ENCODE assay signal across 21 cellular contexts in the genomic region with DNA sequence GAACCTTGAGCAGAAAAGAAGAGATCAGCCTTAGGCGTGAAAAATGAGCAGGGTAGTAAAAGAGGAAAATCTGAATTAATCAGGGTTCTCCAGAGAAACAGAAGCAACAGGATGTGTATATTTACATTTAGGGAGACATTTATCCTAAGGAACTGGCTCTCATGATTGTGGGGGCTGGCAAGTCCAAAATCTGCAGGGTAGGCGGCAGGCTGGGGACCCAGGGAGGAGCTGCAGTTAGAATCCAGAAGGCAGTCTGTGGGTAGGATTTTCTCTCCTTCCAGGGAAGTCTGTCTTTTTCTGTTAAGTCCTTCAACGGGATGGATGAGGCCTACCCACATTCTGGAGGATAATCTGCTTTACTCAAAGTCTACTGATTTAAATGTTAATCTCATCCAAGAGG.
DNase-seq lines count a peak whose midpoint lies in the region; ATAC-seq, FAIRE-seq and TF ChIP-seq lines count a peak whose summit lies in the region.
"Had no signal": no experiment of that assay in that cellular context is flagged by ENCODE, and none has a peak within 500 bp of the region (broad histone marks: within the 10 kb centered on the region; RNA-seq: fewer than 3 reads in every experiment).

No MANE protein-coding gene starts in this region.

- no peak overlapping the region for H2AFZ ChIP-seq in HepG2 (ENCODE audit: low read length)
- H2AFZ ChIP-seq: GM23338 had no signal

- ATAC-seq in HepG2: no peak
- no peak for ATAC-seq in right lobe of liver
- ATAC-seq: GM23338, HCT116 had no signal

- H3K79me2 ChIP-seq in HepG2 (ENCODE audit: insufficient read depth, low read length): no peaks in the 10 kb centered on the region

- H3K27me3 ChIP-seq in HepG2 (ENCODE audit: control insufficient read depth in 1 of 2, insufficient read depth in 2 of 2, low read length in 2 of 2): no peaks in the 10 kb centered on the region; a peak in 1 of 5 replicates
- no peaks in the 10 kb centered on the region for H3K27me3 ChIP-seq in right lobe of liver
- H3K27me3 ChIP-seq in tibial artery: no peaks in the 10 kb centered on the region

- H3K4me1 ChIP-seq in HepG2 (ENCODE audit: insufficient read depth, low read length) (0 out of 2 replicates have a peak, but pooled peaks cover 6% of the 10 kb centered on the region), right lobe of liver (peaks cover 0 to 1% (median 0%) of the 10 kb centered on the region in 4 donors), tibial artery (peaks cover 0 to 52% (median 24%) of the 10 kb centered on the region in 4 donors)
- H3K4me1 ChIP-seq: Caco-2 had no signal

- BruUV-seq in HepG2 (replicated peaks; lab: Mats Ljungman, UMichigan): no TSS peak

- no peak overlapping the region for H3K9ac ChIP-seq in HepG2 (ENCODE audit: insufficient read depth, low read depth, low read length)

- H3K27me3 Mint-ChIP-seq in nephron (ENCODE audit: low read depth): no peaks in the 10 kb centered on the region

- H3K27ac Mint-ChIP-seq in nephron: peak overlapping the region in 2 of 3 experiments; percentile 5 to 84
- H3K27ac Mint-ChIP-seq: CD4-positive, alpha-beta T cell; GM23338; HFFc6; IgD-negative memory B cell had no signal

- peaks cover 5% of the 10 kb centered on the region for H3K9me3 Mint-ChIP-seq in nephron
- H3K9me3 Mint-ChIP-seq: CD4-positive, alpha-beta T cell had no signal

- no peak for TF ChIP-seq CTCF in HepG2 (CRISPR knock-in tag; IDR thresholded peaks at IDR 0.05)
- no peak for TF ChIP-seq CTCF in right lobe of liver (IDR thresholded peaks at IDR 0.05)
- TF ChIP-seq CTCF in nephron (IDR thresholded peaks at IDR 0.05; ENCODE audit: unreplicated experiment in 3 of 3): no peak
- TF ChIP-seq CTCF in tibial artery (IDR thresholded peaks at IDR 0.05): no peak
- TF ChIP-seq CTCF in GM10266 (IDR thresholded peaks at IDR 0.05; ENCODE audit: control insufficient read depth, insufficient read depth, low read depth, missing control alignments): no peak

- no peak for TF ChIP-seq EP300 in HepG2 (IDR thresholded peaks at IDR 0.05; ENCODE audit: low read depth in 2 of 2, low read length in 2 of 2)
- TF ChIP-seq EP300 in HepG2 (CRISPR knock-in tag; IDR thresholded peaks at IDR 0.05; ENCODE audit: borderline replicate concordance): no peak

- H3K27ac ChIP-seq in HepG2 (ENCODE audit: extremely low read length, insufficient read depth, low read length) (no peak overlapping the region), right lobe of liver (no peak overlapping the region), tibial artery (peak overlapping the region; percentile 51 to 65)

- 87% methylated on average over 3 of the region's 3 CpGs for WGBS in HepG2 (ENCODE audit: low lambda C conversion rate)
- 80% methylated on average over 2 of the region's 3 CpGs for WGBS in right lobe of liver (ENCODE audit: insufficient coverage, low coverage, low lambda C conversion rate, missing lambda C conversion rate)

- no peaks in the 10 kb centered on the region for H4K20me1 ChIP-seq in HepG2 (ENCODE audit: insufficient read depth, low read length)

- H3K4me3 Mint-ChIP-seq in nephron: no peak overlapping the region
- H3K4me3 Mint-ChIP-seq: CD4-positive, alpha-beta T cell; GM23338; HFFc6; IgD-negative memory B cell had no signal

- H3K36me3 Mint-ChIP-seq in nephron (ENCODE audit: low read depth): peaks cover 18% of the 10 kb centered on the region
- H3K36me3 Mint-ChIP-seq: IgD-negative memory B cell had no signal

- no peaks in the 10 kb centered on the region for H3K36me3 ChIP-seq in HepG2 (replicated peaks in 1 of 2; ENCODE audit: control insufficient read depth in 1 of 2, insufficient read depth in 2 of 2, low read length in 2 of 2)
- H3K36me3 ChIP-seq in right lobe of liver: no peaks in the 10 kb centered on the region
- peaks cover 0 to 7% (median 7%) of the 10 kb centered on the region in 3 donors for H3K36me3 ChIP-seq in tibial artery

- POLR2A ChIA-PET in HepG2 (lab: Yijun Ruan, JAX): no interaction called here

- intact Hi-C loops in HepG2 (cut with micrococcal nuclease; ENCODE audit: unreplicated experiment): no loop called here
- intact Hi-C loops in right lobe of liver (cut with DNase I): no loop called here
- intact Hi-C loops in tibial artery (cut with DNase I; ENCODE audit: low total_unique reads): no loop called here

- H3K9me3 ChIP-seq in HepG2 (ENCODE audit: low read length) (no peaks in the 10 kb centered on the region), right lobe of liver (no peaks in the 10 kb centered on the region), tibial artery (no peaks in the 10 kb centered on the region)
- H3K9me3 ChIP-seq: Caco-2 had no signal

- no peak for FAIRE-seq in HepG2 (lab: Jason Lieb, UNC)
- FAIRE-seq: A204.1, D721Med, HTR-8/SVneo had no signal

- in situ Hi-C loops in HepG2 (cut with HindIII; ENCODE audit: extremely low pct_ligation_motif_present, low pct_unique_long_range_greater_than_20kb): no loop called here

- TF ChIP-seq RAD21 in HepG2 (CRISPR knock-in tag; IDR thresholded peaks at IDR 0.05): no peak

- DNase-seq in HepG2 (ENCODE audit: low spot score): no peak
- no peak for DNase-seq in right lobe of liver
- no peak for DNase-seq in tibial artery
- no peak for DNase-seq in GM10266 (ENCODE audit: extremely low spot score)
- DNase-seq in glomerular visceral epithelial cell (ENCODE audit: extremely low spot score): no peak
- no peak for DNase-seq in hypothalamus (lab: John Stamatoyannopoulos, UW)
- DNase-seq: ACHN; AML-193; Caco-2; CD4-positive, alpha-beta T cell; DMS79; GDM1; H7; HFFc6 had no signal

- no peak for TF ChIP-seq POLR2A in HepG2 (IDR thresholded peaks at IDR 0.05; ENCODE audit: insufficient read depth in 1 of 2, low read depth in 2 of 2, low read length in 2 of 2)
- no peak for TF ChIP-seq POLR2A in right lobe of liver (IDR thresholded peaks at IDR 0.05)

- CTCF ChIA-PET in HepG2 (lab: Yijun Ruan, JAX; ENCODE audit: low intra/inter-chr PET ratio, low total read pairs): no interaction called here

- no peak overlapping the region for H3K4me2 ChIP-seq in HepG2 (ENCODE audit: low read depth, low read length)
- H3K4me2 ChIP-seq: GM23338 had no signal

- H3K4me1 Mint-ChIP-seq in nephron: peaks cover 83% of the 10 kb centered on the region

- no peak overlapping the region for H3K4me3 ChIP-seq in HepG2 (replicated peaks in 1 of 3; ENCODE audit: insufficient read depth in 1 of 3, low read depth in 2 of 3, low read length in 3 of 3)
- no peak overlapping the region for H3K4me3 ChIP-seq in right lobe of liver
- no peak overlapping the region for H3K4me3 ChIP-seq in tibial artery
- H3K4me3 ChIP-seq: GM23338 had no signal

TF ChIP-seq in HepG2, 621 proteins besides CTCF, POLR2A, EP300 and RAD21:
- TF ChIP-seq SRF (IDR thresholded peaks at IDR 0.05; ENCODE audit: low read depth, low read length) (no peak), ZNF564 (CRISPR knock-in tag; IDR thresholded peaks at IDR 0.05) (peak; percentile 29; the same call in 1 of the 2 replicates), REPIN1 (CRISPR knock-in tag; IDR thresholded peaks at IDR 0.05; ENCODE audit: borderline replicate concordance, low read depth) (no peak)
- TF ChIP-seq, protein P1, sequence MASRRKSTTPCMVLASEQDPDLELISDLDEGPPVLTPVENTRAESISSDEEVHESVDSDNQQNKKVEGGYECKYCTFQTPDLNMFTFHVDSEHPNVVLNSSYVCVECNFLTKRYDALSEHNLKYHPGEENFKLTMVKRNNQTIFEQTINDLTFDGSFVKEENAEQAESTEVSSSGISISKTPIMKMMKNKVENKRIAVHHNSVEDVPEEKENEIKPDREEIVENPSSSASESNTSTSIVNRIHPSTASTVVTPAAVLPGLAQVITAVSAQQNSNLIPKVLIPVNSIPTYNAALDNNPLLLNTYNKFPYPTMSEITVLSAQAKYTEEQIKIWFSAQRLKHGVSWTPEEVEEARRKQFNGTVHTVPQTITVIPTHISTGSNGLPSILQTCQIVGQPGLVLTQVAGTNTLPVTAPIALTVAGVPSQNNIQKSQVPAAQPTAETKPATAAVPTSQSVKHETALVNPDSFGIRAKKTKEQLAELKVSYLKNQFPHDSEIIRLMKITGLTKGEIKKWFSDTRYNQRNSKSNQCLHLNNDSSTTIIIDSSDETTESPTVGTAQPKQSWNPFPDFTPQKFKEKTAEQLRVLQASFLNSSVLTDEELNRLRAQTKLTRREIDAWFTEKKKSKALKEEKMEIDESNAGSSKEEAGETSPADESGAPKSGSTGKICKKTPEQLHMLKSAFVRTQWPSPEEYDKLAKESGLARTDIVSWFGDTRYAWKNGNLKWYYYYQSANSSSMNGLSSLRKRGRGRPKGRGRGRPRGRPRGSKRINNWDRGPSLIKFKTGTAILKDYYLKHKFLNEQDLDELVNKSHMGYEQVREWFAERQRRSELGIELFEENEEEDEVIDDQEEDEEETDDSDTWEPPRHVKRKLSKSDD (CRISPR knock-in tag; IDR thresholded peaks at IDR 0.05; ENCODE audit: low read depth): no peak
- TF ChIP-seq, protein P2, sequence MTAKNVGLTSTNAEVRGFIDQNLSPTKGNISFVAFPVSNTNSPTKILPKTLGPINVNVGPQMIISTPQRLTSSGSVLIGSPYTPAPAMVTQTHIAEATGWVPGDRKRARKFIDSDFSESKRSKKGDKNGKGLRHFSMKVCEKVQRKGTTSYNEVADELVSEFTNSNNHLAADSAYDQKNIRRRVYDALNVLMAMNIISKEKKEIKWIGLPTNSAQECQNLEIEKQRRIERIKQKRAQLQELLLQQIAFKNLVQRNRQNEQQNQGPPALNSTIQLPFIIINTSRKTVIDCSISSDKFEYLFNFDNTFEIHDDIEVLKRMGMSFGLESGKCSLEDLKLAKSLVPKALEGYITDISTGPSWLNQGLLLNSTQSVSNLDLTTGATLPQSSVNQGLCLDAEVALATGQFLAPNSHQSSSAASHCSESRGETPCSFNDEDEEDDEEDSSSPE (CRISPR knock-in tag; IDR thresholded peaks at IDR 0.05): no peak
- TF ChIP-seq, protein P3, sequence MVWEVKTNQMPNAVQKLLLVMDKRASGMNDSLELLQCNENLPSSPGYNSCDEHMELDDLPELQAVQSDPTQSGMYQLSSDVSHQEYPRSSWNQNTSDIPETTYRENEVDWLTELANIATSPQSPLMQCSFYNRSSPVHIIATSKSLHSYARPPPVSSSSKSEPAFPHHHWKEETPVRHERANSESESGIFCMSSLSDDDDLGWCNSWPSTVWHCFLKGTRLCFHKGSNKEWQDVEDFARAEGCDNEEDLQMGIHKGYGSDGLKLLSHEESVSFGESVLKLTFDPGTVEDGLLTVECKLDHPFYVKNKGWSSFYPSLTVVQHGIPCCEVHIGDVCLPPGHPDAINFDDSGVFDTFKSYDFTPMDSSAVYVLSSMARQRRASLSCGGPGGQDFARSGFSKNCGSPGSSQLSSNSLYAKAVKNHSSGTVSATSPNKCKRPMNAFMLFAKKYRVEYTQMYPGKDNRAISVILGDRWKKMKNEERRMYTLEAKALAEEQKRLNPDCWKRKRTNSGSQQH (CRISPR knock-in tag; IDR thresholded peaks at IDR 0.05; ENCODE audit: low read depth): no peak

Comparison
In these comparisons a context has a peak if more than half of its experiments do, and no peak if none do; other contexts are left out.
1. H3K27ac ChIP-seq: peak in tibial artery (2 of 2); none in HepG2 (single experiment) and right lobe of liver (0 of 3).